In the genomic region with DNA sequence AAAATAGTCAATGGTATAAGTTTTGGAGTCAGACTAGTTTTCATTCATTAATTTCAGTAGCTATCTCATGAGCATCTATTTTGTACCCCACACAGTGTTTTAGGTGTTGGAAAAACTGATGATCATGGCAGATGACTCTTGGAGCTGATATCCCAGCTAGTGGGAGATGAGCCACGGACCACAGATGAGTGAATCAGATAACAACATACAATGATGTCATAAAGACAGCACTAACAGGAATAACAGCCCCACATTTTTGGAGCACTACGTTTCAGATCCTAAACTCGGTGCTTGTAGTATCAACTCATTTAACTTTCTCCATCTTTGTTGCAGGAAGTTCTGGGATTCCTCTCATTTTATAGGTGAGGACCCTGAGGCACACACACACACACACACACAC, we compare ENCODE assay signal across 21 cellular contexts.
DNase-seq lines count a peak whose midpoint lies in the region; ATAC-seq and TF ChIP-seq lines count a peak whose summit lies in the region.
"Had no signal": no experiment of that assay in that cellular context is flagged by ENCODE, and none has a peak within 500 bp of the region (broad histone marks: within the 10 kb centered on the region; RNA-seq: fewer than 3 reads in every experiment).

No MANE protein-coding gene starts in this region.

- H3K9me3 ChIP-seq in trophoblast cell (ENCODE audit: insufficient read depth, low read depth, low read length) (peaks cover 3% of the 10 kb centered on the region), testis (no peaks in the 10 kb centered on the region)
- H3K9me3 ChIP-seq: Caco-2, SJSA1 had no signal

- no peak overlapping the region for H2AK5ac ChIP-seq in trophoblast cell (ENCODE audit: low read length)

- CTCF ChIA-PET in activated CD4-positive, alpha-beta T cell treated with anti-CD3 and anti-CD28 coated beads for 36 hours (lab: Charles Lee), result interaction anchor here (0.8 to 2.6 kb wide), 4 partner anchors 11 to 91 kb away, joined by 3 to 9 read pairs (median 4); no protein-coding TSS in a partner anchor

- H3K14ac ChIP-seq in trophoblast cell (ENCODE audit: low read length), result no peak overlapping the region

- H4K12ac ChIP-seq in trophoblast cell (ENCODE audit: low read depth, low read length), result no peak overlapping the region

- no peak overlapping the region for H3K27ac Mint-ChIP-seq in activated CD4-positive, alpha-beta T cell treated with anti-CD3 and anti-CD28 coated beads for 36 hours
- H3K27ac Mint-ChIP-seq: H9 had no signal

- no peaks in the 10 kb centered on the region for H3K27me3 Mint-ChIP-seq in activated CD4-positive, alpha-beta T cell treated with anti-CD3 and anti-CD28 coated beads for 36 hours
- H3K27me3 Mint-ChIP-seq: CD4-positive, alpha-beta memory T cell had no signal

- H4K91ac ChIP-seq in trophoblast cell (ENCODE audit: low read depth, low read length), result no peak overlapping the region

- no peaks in the 10 kb centered on the region for H3K79me2 ChIP-seq in trophoblast cell (ENCODE audit: control insufficient read depth, insufficient read depth, low read length, poor library complexity)

- no peak overlapping the region for H2BK5ac ChIP-seq in trophoblast cell (ENCODE audit: low read depth, low read length, poor library complexity)

- H3K23ac ChIP-seq in trophoblast cell (ENCODE audit: low read length), result no peak overlapping the region

- no peaks in the 10 kb centered on the region for H3K79me1 ChIP-seq in trophoblast cell (ENCODE audit: low read length)

- no peak overlapping the region for H4K8ac ChIP-seq in trophoblast cell (ENCODE audit: low read depth, low read length)

- no peak overlapping the region for H3K4me2 ChIP-seq in trophoblast cell (ENCODE audit: low read length)
- H3K4me2 ChIP-seq: BLaER1 treated with 17β-estradiol and CSF1 and Interleukin-3, amounts not matched to agents 10 nM and 100 nM; KMS-11 had no signal

- H3K4me3 Mint-ChIP-seq in activated CD4-positive, alpha-beta T cell treated with anti-CD3 and anti-CD28 coated beads for 36 hours, result no peak overlapping the region
- H3K4me3 Mint-ChIP-seq: CD4-positive, alpha-beta memory T cell; H9 had no signal

- H3K18ac ChIP-seq in trophoblast cell (ENCODE audit: low read length), result no peak overlapping the region

- peak; percentile 33 for ATAC-seq in activated CD4-positive, alpha-beta T cell treated with anti-CD3 and anti-CD28 coated beads for 36 hours
- ATAC-seq in GM19463 (IDR thresholded peaks at IDR 0.05; ENCODE audit: unreplicated experiment), result no peak
- ATAC-seq: Panc1 had no signal

- no peak overlapping the region for H3K9ac ChIP-seq in trophoblast cell (ENCODE audit: low read length)
- H3K9ac ChIP-seq: BLaER1 treated with 17β-estradiol and CSF1 and Interleukin-3, amounts not matched to agents 10 nM and 100 nM; KMS-11 had no signal

- H3K4me1 Mint-ChIP-seq in activated CD4-positive, alpha-beta T cell treated with anti-CD3 and anti-CD28 coated beads for 36 hours, result peaks cover 19% of the 10 kb centered on the region
- H3K4me1 Mint-ChIP-seq: H9 had no signal

- H2AFZ ChIP-seq in trophoblast cell (ENCODE audit: insufficient read depth, low read length, poor library complexity), result no peak overlapping the region

- no peak overlapping the region for H3K27ac ChIP-seq in trophoblast cell (ENCODE audit: low read depth, low read length)
- no peak overlapping the region for H3K27ac ChIP-seq in testis
- H3K27ac ChIP-seq: BLaER1 treated with 17β-estradiol and CSF1 and Interleukin-3, amounts not matched to agents 10 nM and 100 nM; KMS-11; SJSA1 had no signal

- H3K9me3 Mint-ChIP-seq in activated CD4-positive, alpha-beta T cell treated with anti-CD3 and anti-CD28 coated beads for 36 hours (ENCODE audit: low read depth), result peaks cover 2% of the 10 kb centered on the region
- H3K9me3 Mint-ChIP-seq: CD4-positive, alpha-beta memory T cell had no signal

- H3K4me3 ChIP-seq in trophoblast cell (ENCODE audit: low read depth, low read length) (no peak overlapping the region), testis (no peak overlapping the region)
- H3K4me3 ChIP-seq: BLaER1 treated with 17β-estradiol and CSF1 and Interleukin-3, amounts not matched to agents 10 nM and 100 nM; SJSA1 had no signal

- intact Hi-C loops in activated CD4-positive, alpha-beta T cell treated with anti-CD3 and anti-CD28 coated beads for 36 hours (cut with DNase I, micrococcal nuclease), result no loop called here
- intact Hi-C loops in testis (cut with DNase I; ENCODE audit: low total_unique reads), result no loop called here

- POLR2A ChIA-PET in activated CD4-positive, alpha-beta T cell treated with anti-CD3 and anti-CD28 coated beads for 36 hours (lab: Charles Lee), result no interaction called here

- H3K4ac ChIP-seq in trophoblast cell (ENCODE audit: low read depth, low read length), result no peak overlapping the region

- TF ChIP-seq CTCF in testis (IDR thresholded peaks at IDR 0.05), result no peak

- H3K27me3 ChIP-seq in trophoblast cell (ENCODE audit: insufficient read depth, low read length) (no peaks in the 10 kb centered on the region), testis (no peaks in the 10 kb centered on the region)
- H3K27me3 ChIP-seq: BLaER1 treated with 17β-estradiol and CSF1 and Interleukin-3, amounts not matched to agents 10 nM and 100 nM had no signal

- H3K36me3 Mint-ChIP-seq in activated CD4-positive, alpha-beta T cell treated with anti-CD3 and anti-CD28 coated beads for 36 hours (ENCODE audit: low read depth), result peaks cover 18% of the 10 kb centered on the region

- no CpG with 5 or more reads among the region's 3 CpGs for WGBS in trophoblast cell (ENCODE audit: extremely low coverage, insufficient coverage, insufficient read length)
- 65 to 80% methylated on average over 3 of the region's 3 CpGs for WGBS in testis, 2 donors

- no peak overlapping the region for H2BK12ac ChIP-seq in trophoblast cell (ENCODE audit: low read length)

- DNase-seq in activated CD4-positive, alpha-beta T cell treated with anti-CD3 and anti-CD28 coated beads for 36 hours, result no peak
- DNase-seq in activated CD4-positive, alpha-beta T cell treated with anti-CD3 and anti-CD28 coated beads for 4 hours, result no peak
- DNase-seq in ELR (ENCODE audit: low read depth), result peak; percentile 42
- peak; percentile 35 for DNase-seq in RPMI7951 (ENCODE audit: low read depth)
- peak; percentile 66 to 89 for DNase-seq in trophoblast cell
- DNase-seq in DMS53 (lab: John Stamatoyannopoulos, UW), result no peak
- DNase-seq in testis, result no peak
- DNase-seq: 8988T; Caco-2; CD4-positive, alpha-beta memory T cell; H9; NCI-H1105 treated with DMSO at 0.1 percent for 48 hours; NCI-H2029 treated with DMSO at 0.1 percent for 48 hours; NCI-H345; NCI-H524; NCI-H774 had no signal

- H3K36me3 ChIP-seq in trophoblast cell (ENCODE audit: control insufficient read depth in 1 of 2, insufficient read depth in 2 of 2, low read length in 2 of 2) (no peaks in the 10 kb centered on the region), testis (ENCODE audit: low read depth, missing control alignments) (no peaks in the 10 kb centered on the region)
- H3K36me3 ChIP-seq: BLaER1 treated with 17β-estradiol and CSF1 and Interleukin-3, amounts not matched to agents 10 nM and 100 nM; SJSA1 had no signal

- H2BK120ac ChIP-seq in trophoblast cell (ENCODE audit: insufficient read depth, low read length, poor library complexity), result no peak overlapping the region

- H3K4me1 ChIP-seq in trophoblast cell (ENCODE audit: control insufficient read depth in 1 of 2, insufficient read depth in 2 of 2, low read length in 2 of 2) (peaks cover 0 to 3% of the 10 kb centered on the region in 2 experiments), testis (no peaks in the 10 kb centered on the region)
- H3K4me1 ChIP-seq: Caco-2, SJSA1 had no signal

- no peak for TF ChIP-seq POLR2A in testis (IDR thresholded peaks at IDR 0.05)

Comparison
In these comparisons a context has a peak if more than half of its experiments do, and no peak if none do; other contexts are left out.
1. DNase-seq: peak in ELR (single experiment), RPMI7951 (single experiment) and trophoblast cell (2 of 2); none in activated CD4-positive, alpha-beta T cell treated with anti-CD3 and anti-CD28 coated beads for 36 hours (single experiment), activated CD4-positive, alpha-beta T cell treated with anti-CD3 and anti-CD28 coated beads for 4 hours (0 of 2), DMS53 (single experiment) and testis (single experiment).